ENCODE assay signal across 8 cellular contexts in genomic region chr1:63593887-63594617, GRCh38. TPM values are rescaled to one million over a fixed set of nuclear protein-coding genes. Genes with fewer than 3 reads are reported as not detected.
DNase-seq lines count a peak whose midpoint lies in the region; ATAC-seq and TF ChIP-seq lines count a peak whose summit lies in the region.

No MANE protein-coding gene starts in this region.

- H3K27me3 ChIP-seq in Caco-2 (replicated peaks; ENCODE audit: control insufficient read depth, insufficient read depth, low read length), result no peaks in the 10 kb centered on the region
- H3K27me3 ChIP-seq in SJSA1 (replicated peaks), result no peaks in the 10 kb centered on the region
- no peaks in the 10 kb centered on the region for H3K27me3 ChIP-seq in trophoblast cell (ENCODE audit: insufficient read depth, low read length)
- H3K27me3 ChIP-seq in upper lobe of right lung, result no peaks in the 10 kb centered on the region

- peak overlapping the region; percentile 50 for H4K12ac ChIP-seq in trophoblast cell (ENCODE audit: low read depth, low read length)

- peak overlapping the region; percentile 29 for H3K14ac ChIP-seq in trophoblast cell (ENCODE audit: low read length)

- H2AFZ ChIP-seq in trophoblast cell (ENCODE audit: insufficient read depth, low read length, poor library complexity), result peak overlapping the region; percentile 77

- intact Hi-C loops in Caco-2 (cut with micrococcal nuclease; ENCODE audit: unreplicated experiment) (no loop called here), Right ventricle myocardium inferior (cut with DNase I) (no loop called here), upper lobe of right lung (cut with DNase I) (no loop called here)

- H3K4me3 Mint-ChIP-seq in Caco-2 (ENCODE audit: unreplicated experiment), result peak overlapping the region; percentile 86
- H3K4me3 Mint-ChIP-seq in activated naive CD4-positive, alpha-beta T cell treated with anti-CD3 and anti-CD28 coated beads, Interleukin-2, amount 10 ng/mL, durations not matched to agents 7 days and 5 days, result peak overlapping the region; percentile 98

- no peaks in the 10 kb centered on the region for H3K9me3 Mint-ChIP-seq in Caco-2 (ENCODE audit: unreplicated experiment)
- no peaks in the 10 kb centered on the region for H3K9me3 Mint-ChIP-seq in activated naive CD4-positive, alpha-beta T cell treated with anti-CD3 and anti-CD28 coated beads, Interleukin-2, amount 10 ng/mL, durations not matched to agents 7 days and 5 days

- no peaks in the 10 kb centered on the region for H3K36me3 ChIP-seq in Caco-2 (ENCODE audit: control insufficient read depth, insufficient read depth, low read length)
- no peaks in the 10 kb centered on the region; the same call in 1 of the 2 replicates for H3K36me3 ChIP-seq in SJSA1
- no peaks in the 10 kb centered on the region for H3K36me3 ChIP-seq in trophoblast cell (ENCODE audit: control insufficient read depth in 1 of 2, insufficient read depth in 2 of 2, low read length in 2 of 2)
- no peaks in the 10 kb centered on the region for H3K36me3 ChIP-seq in upper lobe of right lung

- H3K27ac ChIP-seq in SJSA1 (peak overlapping the region; percentile 32; the same call in 1 of the 2 replicates), trophoblast cell (ENCODE audit: low read depth, low read length) (peak overlapping the region; percentile 22), upper lobe of right lung (peak overlapping the region; percentile 94)

- no peaks in the 10 kb centered on the region for H3K27me3 Mint-ChIP-seq in Caco-2 (ENCODE audit: insufficient read depth, unreplicated experiment)
- H3K27me3 Mint-ChIP-seq in activated naive CD4-positive, alpha-beta T cell treated with anti-CD3 and anti-CD28 coated beads, Interleukin-2, amount 10 ng/mL, durations not matched to agents 7 days and 5 days, result no peaks in the 10 kb centered on the region

- peak overlapping the region; percentile 85 for H4K8ac ChIP-seq in trophoblast cell (ENCODE audit: low read depth, low read length)

- H3K27ac Mint-ChIP-seq in Caco-2 (ENCODE audit: unreplicated experiment), result peak overlapping the region; percentile 72
- peak overlapping the region; percentile 100 for H3K27ac Mint-ChIP-seq in activated naive CD4-positive, alpha-beta T cell treated with anti-CD3 and anti-CD28 coated beads, Interleukin-2, amount 10 ng/mL, durations not matched to agents 7 days and 5 days

- POLR2A ChIA-PET in Caco-2 (lab: Charles Lee), result no interaction called here

- peak overlapping the region; percentile 51 for H3K18ac ChIP-seq in trophoblast cell (ENCODE audit: low read length)

- ATAC-seq in GM21381 (IDR thresholded peaks at IDR 0.05; ENCODE audit: unreplicated experiment) (peak; percentile 46), Right ventricle myocardium inferior (peak; percentile 77), upper lobe of right lung (peak; percentile 79)

- H2AK5ac ChIP-seq in trophoblast cell (ENCODE audit: low read length), result no peak overlapping the region

- H3K23ac ChIP-seq in trophoblast cell (ENCODE audit: low read length), result no peak overlapping the region

- peak overlapping the region; percentile 80 for H3K4me3 ChIP-seq in Caco-2 (ENCODE audit: low read depth, low read length)
- H3K4me3 ChIP-seq in SJSA1, result peak overlapping the region; percentile 82
- H3K4me3 ChIP-seq in trophoblast cell (ENCODE audit: low read depth, low read length), result peak overlapping the region; percentile 90
- peak overlapping the region; percentile 80 for H3K4me3 ChIP-seq in upper lobe of right lung

- peaks cover 9% of the 10 kb centered on the region for H3K79me1 ChIP-seq in trophoblast cell (ENCODE audit: low read length)

- BruUV-seq in Caco-2 (replicated peaks; lab: Mats Ljungman, UMichigan), result no TSS peak

- no peak overlapping the region for H4K91ac ChIP-seq in trophoblast cell (ENCODE audit: low read depth, low read length)

- H2BK5ac ChIP-seq in trophoblast cell (ENCODE audit: low read depth, low read length, poor library complexity), result no peak overlapping the region

- H3K9me3 ChIP-seq in Caco-2 (no peaks in the 10 kb centered on the region), SJSA1 (replicated peaks) (no peaks in the 10 kb centered on the region), trophoblast cell (ENCODE audit: insufficient read depth, low read depth, low read length) (no peaks in the 10 kb centered on the region), upper lobe of right lung (no peaks in the 10 kb centered on the region)

- no peaks in the 10 kb centered on the region for H3K36me3 Mint-ChIP-seq in Caco-2 (ENCODE audit: insufficient read depth, unreplicated experiment)
- H3K36me3 Mint-ChIP-seq in activated naive CD4-positive, alpha-beta T cell treated with anti-CD3 and anti-CD28 coated beads, Interleukin-2, amount 10 ng/mL, durations not matched to agents 7 days and 5 days, result peaks cover 31% of the 10 kb centered on the region

- DNase-seq in Caco-2, result peak; percentile 54 to 60
- DNase-seq in HS-5 (ENCODE audit: low read depth), result peak; percentile 52
- DNase-seq in SJSA1 (ENCODE audit: low read depth in 1 of 2, low spot score in 2 of 2), result peak in 1 of 2 experiments; percentile 45
- DNase-seq in activated naive CD4-positive, alpha-beta T cell treated with anti-CD3 and anti-CD28 coated beads, Interleukin-2, amount 10 ng/mL, durations not matched to agents 7 days and 5 days, result peak; percentile 87
- peak; percentile 88 for DNase-seq in Right ventricle myocardium inferior (ENCODE audit: missing footprints)
- peak; percentile 90 to 96 for DNase-seq in trophoblast cell
- peak; percentile 91 for DNase-seq in upper lobe of right lung

- CTCF ChIA-PET in Caco-2 (lab: Charles Lee), result no interaction called here
- CTCF ChIA-PET in activated naive CD4-positive, alpha-beta T cell treated with anti-CD3 and anti-CD28 coated beads, Interleukin-2, amount 10 ng/mL, durations not matched to agents 7 days and 5 days (lab: Charles Lee), result no interaction called here

- no peaks in the 10 kb centered on the region for H3K79me2 ChIP-seq in trophoblast cell (ENCODE audit: control insufficient read depth, insufficient read depth, low read length, poor library complexity)

- H3K4ac ChIP-seq in trophoblast cell (ENCODE audit: low read depth, low read length), result peak overlapping the region; percentile 7

- no peaks in the 10 kb centered on the region for H3K4me1 Mint-ChIP-seq in Caco-2 (ENCODE audit: low read depth, unreplicated experiment)
- peaks cover 43% of the 10 kb centered on the region for H3K4me1 Mint-ChIP-seq in activated naive CD4-positive, alpha-beta T cell treated with anti-CD3 and anti-CD28 coated beads, Interleukin-2, amount 10 ng/mL, durations not matched to agents 7 days and 5 days

- H3K4me1 ChIP-seq in Caco-2 (peaks cover 16% of the 10 kb centered on the region), SJSA1 (replicated peaks) (peaks cover 5% of the 10 kb centered on the region), trophoblast cell (ENCODE audit: control insufficient read depth in 1 of 2, insufficient read depth in 2 of 2, low read length in 2 of 2) (peaks cover 0 to 3% of the 10 kb centered on the region in 2 experiments), upper lobe of right lung (no peaks in the 10 kb centered on the region)

- H2BK12ac ChIP-seq in trophoblast cell (ENCODE audit: low read length), result no peak overlapping the region

- WGBS in trophoblast cell (ENCODE audit: extremely low coverage, insufficient coverage, insufficient read length), result no CpG with 5 or more reads among the region's 55 CpGs

- no peak for TF ChIP-seq CTCF in Caco-2 (IDR thresholded peaks at IDR 0.05; ENCODE audit: insufficient read depth in 1 of 2, low read depth in 1 of 2, low read length in 1 of 2, severe bottlenecking in 1 of 2, unreplicated experiment in 1 of 2)
- no peak for TF ChIP-seq CTCF in upper lobe of right lung (IDR thresholded peaks at IDR 0.05)

- H3K4me2 ChIP-seq in trophoblast cell (ENCODE audit: low read length), result peak overlapping the region; percentile 66

- H3K9ac ChIP-seq in trophoblast cell (ENCODE audit: low read length), result peak overlapping the region; percentile 44

- peak overlapping the region; percentile 4 for H2BK120ac ChIP-seq in trophoblast cell (ENCODE audit: insufficient read depth, low read length, poor library complexity)

RNA-seq across cellular contexts. Expression of gene PGM1, which starts 0.8 kb away (rescaled TPM):
- total RNA-seq in Caco-2 (2022) (16.5 and 22.5 TPM in 2 replicates), Right ventricle myocardium inferior (281 TPM), upper lobe of right lung (53.9 TPM)
- total RNA-seq in SJSA1 (2014; rRNA removed; shearing (Covaris generic)), result 41.2 and 42.6 TPM in 2 replicates
- 48.2 and 49.2 TPM in 2 replicates for polyA plus RNA-seq in trophoblast cell (2013)

Comparison
In these comparisons a context has a peak if more than half of its experiments do, and no peak if none do; other contexts are left out.
1. H3K27ac ChIP-seq: peak in every context shown above with its lines; median percentile 94 in upper lobe of right lung; 32 in SJSA1; 22 in trophoblast cell.